ENCODE assay signal across 8 cellular contexts in the genomic region with DNA sequence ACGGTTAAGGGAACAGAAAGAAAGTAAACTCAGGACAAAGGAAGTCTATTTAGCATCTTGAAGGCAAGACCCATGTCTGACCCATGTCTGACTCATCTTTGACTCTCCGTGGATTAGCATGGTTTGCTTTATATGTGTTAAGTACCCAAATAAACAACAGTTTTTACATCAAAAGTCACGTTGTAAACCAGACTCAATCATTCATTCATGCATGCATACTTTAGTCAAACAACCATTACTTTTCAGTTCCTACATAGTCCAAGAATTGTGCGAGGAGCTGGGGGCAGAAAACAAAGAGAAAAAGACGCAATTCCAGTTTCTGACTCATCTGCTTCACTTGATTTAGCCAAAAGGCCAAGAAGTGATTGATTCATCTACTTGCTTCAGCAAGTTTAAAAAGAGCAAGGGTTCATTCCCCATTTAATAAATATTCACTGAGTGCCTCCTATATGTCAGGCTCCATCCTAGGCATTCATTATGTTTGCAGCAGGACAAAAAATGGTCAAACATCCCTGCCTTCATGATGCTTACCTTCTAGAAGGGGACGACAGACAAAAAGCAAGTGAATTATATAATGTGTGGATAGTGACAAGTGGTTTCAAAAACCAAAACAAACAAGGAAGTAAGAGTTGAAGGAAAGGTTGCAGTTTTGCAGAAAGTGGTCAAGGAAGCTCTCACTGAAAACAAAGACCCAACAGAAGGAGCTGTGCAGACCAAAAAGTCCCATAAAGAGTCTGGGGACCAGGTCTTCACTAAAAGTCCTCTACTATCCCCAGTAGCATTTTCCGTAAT.
A peak's percentile ranks its signal among the peaks of the same experiment; 100 is the strongest.
DNase-seq lines count a peak whose midpoint lies in the region; ATAC-seq and TF ChIP-seq lines count a peak whose summit lies in the region.

No MANE protein-coding gene starts in this region.

- H3K4me1 ChIP-seq in GM23248 (ENCODE audit: insufficient read depth) (peaks cover 35% of the 10 kb centered on the region), foreskin keratinocyte (peaks cover 14% of the 10 kb centered on the region)

- H3K4me2 ChIP-seq in GM23248 (ENCODE audit: unreplicated experiment) = peak overlapping the region; percentile 34

- peak overlapping the region; percentile 94 for H3K27ac Mint-ChIP-seq in T-helper 1 cell treated with Interleukin-12 subunit alpha and Interleukin-12 subunit beta and Interleukin-4 antibody, amounts not matched to agents 30 μg/mL and 1 μg/mL, for 36 hours

- H2AFZ ChIP-seq in GM23248 = no peak overlapping the region

- H3K36me3 ChIP-seq in GM23248 (ENCODE audit: low read depth) = no peaks in the 10 kb centered on the region

- H3K9ac ChIP-seq in GM23248 = no peak overlapping the region

- H3K36me3 Mint-ChIP-seq in T-helper 1 cell treated with Interleukin-12 subunit alpha and Interleukin-12 subunit beta and Interleukin-4 antibody, amounts not matched to agents 30 μg/mL and 1 μg/mL, for 36 hours (ENCODE audit: low read depth) = peaks cover 15% of the 10 kb centered on the region

- H3K4me1 Mint-ChIP-seq in T-helper 1 cell treated with Interleukin-12 subunit alpha and Interleukin-12 subunit beta and Interleukin-4 antibody, amounts not matched to agents 30 μg/mL and 1 μg/mL, for 36 hours (ENCODE audit: low read depth) = peaks cover 65% of the 10 kb centered on the region

- DNase-seq in AG08396 (ENCODE audit: low spot score) (peak; percentile 41), GM23248 (peak; percentile 78), foreskin keratinocyte (peak; percentile 91 to 94), NCI-H2107 treated with DMSO at 0.1 percent for 48 hours (lab: John Stamatoyannopoulos, UW; ENCODE audit: unreplicated experiment) (no peak), NCI-H1436 (lab: John Stamatoyannopoulos, UW) (no peak), HT-29 (ENCODE audit: low spot score) (no peak)
- DNase-seq in activated CD4-positive, CD25-positive, alpha-beta regulatory T cell (lab: John Stamatoyannopoulos, UW) = no peak

- peak; percentile 47 for TF ChIP-seq CTCF in foreskin keratinocyte (conservative IDR thresholded peaks at IDR 0.05)

- peaks cover 33% of the 10 kb centered on the region for H3K9me3 Mint-ChIP-seq in T-helper 1 cell treated with Interleukin-12 subunit alpha and Interleukin-12 subunit beta and Interleukin-4 antibody, amounts not matched to agents 30 μg/mL and 1 μg/mL, for 36 hours

- H3K27me3 Mint-ChIP-seq in T-helper 1 cell treated with Interleukin-12 subunit alpha and Interleukin-12 subunit beta and Interleukin-4 antibody, amounts not matched to agents 30 μg/mL and 1 μg/mL, for 36 hours (ENCODE audit: low read depth) = no peaks in the 10 kb centered on the region

- peak overlapping the region; percentile 69 for H3K4me3 Mint-ChIP-seq in T-helper 1 cell treated with Interleukin-12 subunit alpha and Interleukin-12 subunit beta and Interleukin-4 antibody, amounts not matched to agents 30 μg/mL and 1 μg/mL, for 36 hours

- no peaks in the 10 kb centered on the region for H3K9me3 ChIP-seq in GM23248 (ENCODE audit: low read depth)

- in situ Hi-C loops in GM23248 (cut with MboI) = no loop called here

- H3K27ac ChIP-seq in GM23248 (peak overlapping the region; percentile 27), foreskin keratinocyte (peak overlapping the region; percentile 44)

- H3K27me3 ChIP-seq in GM23248 (replicated peaks; ENCODE audit: insufficient read depth) (no peaks in the 10 kb centered on the region), foreskin keratinocyte (no peaks in the 10 kb centered on the region)

- no peaks in the 10 kb centered on the region for H3K79me2 ChIP-seq in GM23248 (ENCODE audit: insufficient read depth)

- 22 to 25% methylated on average over 7 of the region's 7 CpGs for WGBS in GM23248 (ENCODE audit: low coverage in 1 of 2, low lambda C conversion rate in 2 of 2, missing lambda C conversion rate in 2 of 2), 2 experiments

- peak; percentile 80 for ATAC-seq in foreskin keratinocyte

- H3K4me3 ChIP-seq in GM23248 = peak overlapping the region; percentile 41

- H3F3A ChIP-seq in GM23248 (ENCODE audit: insufficient read depth) = peaks cover 25% of the 10 kb centered on the region

- H3K9me2 ChIP-seq in GM23248 (ENCODE audit: insufficient read depth) = no peaks in the 10 kb centered on the region

- H4K20me1 ChIP-seq in GM23248 (ENCODE audit: insufficient read depth) = no peaks in the 10 kb centered on the region

Comparison
In these comparisons a context has a peak if more than half of its experiments do, and no peak if none do; other contexts are left out.
1. DNase-seq: peak in AG08396 (single experiment), GM23248 (single experiment) and foreskin keratinocyte (2 of 2); none in NCI-H2107 treated with DMSO at 0.1 percent for 48 hours (single experiment), NCI-H1436 (single experiment), HT-29 (single experiment) and activated CD4-positive, CD25-positive, alpha-beta regulatory T cell (0 of 4).